26 cellular contexts compared by ENCODE assay signal in the genomic region with DNA sequence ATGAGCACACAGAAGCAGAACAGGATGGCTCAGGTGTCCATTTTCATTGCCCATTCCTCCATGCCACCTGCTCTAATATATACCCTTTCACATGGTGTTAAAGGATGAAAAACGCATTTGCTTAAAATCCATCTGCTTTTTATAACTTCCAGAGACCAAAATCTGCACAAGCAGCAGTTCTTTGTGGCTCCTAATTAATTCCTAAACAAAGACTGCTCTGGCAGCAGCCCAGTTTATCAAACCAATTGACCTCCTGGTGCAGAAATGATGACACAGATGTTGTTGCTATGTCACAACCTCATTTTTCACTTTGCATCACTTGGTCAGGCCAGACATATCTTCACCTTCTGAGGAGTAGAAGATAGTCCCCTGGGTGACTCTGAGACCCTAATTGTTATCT.
"Had no signal": no experiment of that assay in that cellular context is flagged by ENCODE, and none has a peak within 500 bp of the region (broad histone marks: within the 10 kb centered on the region; RNA-seq: fewer than 3 reads in every experiment).

No MANE protein-coding gene starts in this region.

- DNase-seq: activated CD4-positive, alpha-beta memory T cell treated with anti-CD3 and anti-CD28 coated beads, Interleukin-2, amount 10 ng/mL, durations not matched to agents 7 days and 5 days; activated CD4-positive, alpha-beta T cell treated with anti-CD3 and anti-CD28 coated beads for 1 hour; activated CD4-positive, alpha-beta T cell treated with anti-CD3 and anti-CD28 coated beads for 4 hours; activated CD4-positive, alpha-beta T cell treated with anti-CD3 and anti-CD28 coated beads, Interleukin-2, amount 10 ng/mL, durations not matched to agents 7 days and 5 days; activated CD4-positive, alpha-beta T cell treated with anti-CD3 and anti-CD28 coated beads, Interleukin-2, amount 50 U/mL, for 4 hours; activated CD8-positive, alpha-beta memory T cell treated with anti-CD3 and anti-CD28 coated beads, Interleukin-2, amount 50 U/mL, for 48 hours; activated gamma-delta T cell; activated naive CD4-positive, alpha-beta T cell; activated naive CD4-positive, alpha-beta T cell treated with anti-CD3 and anti-CD28 coated beads, Interleukin-2, amount 10 ng/mL, durations not matched to agents 7 days and 5 days; activated naive CD8-positive, alpha-beta T cell treated with anti-CD3 and anti-CD28 coated beads, Interleukin-2, amount 10 ng/mL, durations not matched to agents 7 days and 5 days; activated T-cell treated with anti-CD3 and anti-CD28 coated beads for 4 hours; activated T-cell treated with anti-CD3 and anti-CD28 coated beads, Interleukin-2, amount 50 U/mL, for 24 hours; activated T-cell treated with anti-CD3 and anti-CD28 coated beads, Interleukin-2, amount 50 U/mL, for 72 hours; brain microvascular endothelial cell; dorsolateral prefrontal cortex; effector memory CD4-positive, alpha-beta T cell; endodermal cell; foreskin fibroblast; head of caudate nucleus; hippocampal formation had no signal

- H3K4me3 ChIP-seq: ascending aorta, coronary artery, dorsolateral prefrontal cortex had no signal

- ATAC-seq: activated naive CD4-positive, alpha-beta T cell treated with anti-CD3 and anti-CD28 coated beads, Interleukin-2, amount 50 U/mL, for 72 hours; activated T-cell treated with anti-CD3 and anti-CD28 coated beads, Interleukin-2, amount 50 U/mL, for 72 hours; esophagus mucosa; WTC11 had no signal

- H3K36me3 ChIP-seq: ascending aorta, brain microvascular endothelial cell had no signal

- H3K4me1 ChIP-seq: ascending aorta had no signal

- H3K27ac ChIP-seq: ascending aorta, brain microvascular endothelial cell, coronary artery, dorsolateral prefrontal cortex, VCaP had no signal

- H3K27me3 ChIP-seq: ascending aorta, brain microvascular endothelial cell, dorsolateral prefrontal cortex had no signal

- H3K9me3 ChIP-seq: ascending aorta had no signal
